Comparison of ENCODE assay signal across 21 cellular contexts in the genomic region with DNA sequence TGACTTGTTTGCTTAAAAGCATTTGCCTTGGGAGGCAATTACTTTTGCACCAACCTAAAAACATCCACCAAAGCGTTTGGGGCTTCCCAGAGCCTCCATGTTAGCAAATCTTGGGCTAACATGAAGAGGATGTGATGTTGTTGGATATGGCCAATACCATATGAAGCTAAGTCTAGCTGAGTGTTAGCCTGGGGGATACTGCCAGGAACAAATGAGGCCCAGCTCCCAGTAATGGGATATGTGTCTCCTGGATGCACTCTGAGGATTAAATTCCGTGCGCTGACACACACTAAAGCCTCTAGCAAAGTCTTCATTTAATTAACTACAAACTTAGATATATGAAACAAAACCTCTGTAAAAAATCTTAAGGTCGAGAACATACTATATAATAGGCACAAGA. TPM values are rescaled to one million over a fixed set of nuclear protein-coding genes. Genes with fewer than 3 reads are reported as not detected.
DNase-seq lines count a peak whose midpoint lies in the region; ATAC-seq lines count a peak whose summit lies in the region.
"Had no signal": no experiment of that assay in that cellular context is flagged by ENCODE, and none has a peak within 500 bp of the region (broad histone marks: within the 10 kb centered on the region; RNA-seq: fewer than 3 reads in every experiment).

No MANE protein-coding gene starts in this region.

- H3K9me3 Mint-ChIP-seq in activated naive CD4-positive, alpha-beta T cell treated with anti-CD3 and anti-CD28 coated beads, Interleukin-2, amount 50 U/mL, for 72 hours, result peaks cover 0 to 3% of the 10 kb centered on the region in 2 donors
- no peaks in the 10 kb centered on the region for H3K9me3 Mint-ChIP-seq in activated T-helper 2 cell treated with anti-CD3 and anti-CD28 coated beads, Interferon-gamma antibody, Interleukin-2, Interleukin-4, amounts not matched to agents 10 μg/mL and 5 μg/mL and 100 μg/mL, durations not matched to agents 14 hours and 24 hours and 36 hours
- H3K9me3 Mint-ChIP-seq: effector memory CD8-positive, alpha-beta T cell; neural crest cell; type B pancreatic cell had no signal

- H3K27ac Mint-ChIP-seq in activated naive CD4-positive, alpha-beta T cell treated with anti-CD3 and anti-CD28 coated beads, Interleukin-2, amount 50 U/mL, for 72 hours, result peak overlapping the region; percentile 57 to 95
- peak overlapping the region; percentile 92 for H3K27ac Mint-ChIP-seq in activated T-helper 2 cell treated with anti-CD3 and anti-CD28 coated beads, Interferon-gamma antibody, Interleukin-2, Interleukin-4, amounts not matched to agents 10 μg/mL and 5 μg/mL and 100 μg/mL, durations not matched to agents 14 hours and 24 hours and 36 hours
- H3K27ac Mint-ChIP-seq: type B pancreatic cell had no signal

- no peaks in the 10 kb centered on the region for H3K27me3 Mint-ChIP-seq in activated T-helper 2 cell treated with anti-CD3 and anti-CD28 coated beads, Interferon-gamma antibody, Interleukin-2, Interleukin-4, amounts not matched to agents 10 μg/mL and 5 μg/mL and 100 μg/mL, durations not matched to agents 14 hours and 24 hours and 36 hours (ENCODE audit: low read depth)
- H3K27me3 Mint-ChIP-seq: effector memory CD8-positive, alpha-beta T cell had no signal

- no peak overlapping the region for H3K4me3 Mint-ChIP-seq in activated T-helper 2 cell treated with anti-CD3 and anti-CD28 coated beads, Interferon-gamma antibody, Interleukin-2, Interleukin-4, amounts not matched to agents 10 μg/mL and 5 μg/mL and 100 μg/mL, durations not matched to agents 14 hours and 24 hours and 36 hours (ENCODE audit: low read depth)
- H3K4me3 Mint-ChIP-seq: neural crest cell, type B pancreatic cell had no signal

- no peak for DNase-seq in activated naive CD4-positive, alpha-beta T cell treated with anti-CD3 and anti-CD28 coated beads, Interleukin-2, amount 50 U/mL, for 72 hours (ENCODE audit: low spot score in 2 of 2)
- no peak for DNase-seq in activated naive CD4-positive, alpha-beta T cell treated with Interleukin-2 at 50 U/mL for 16 hours
- DNase-seq in NCI-H82 (lab: John Stamatoyannopoulos, UW) (peak; percentile 86), NCI-H2029 (lab: John Stamatoyannopoulos, UW) (no peak), NCI-H2227 (lab: John Stamatoyannopoulos, UW; ENCODE audit: unreplicated experiment) (no peak)
- no peak for DNase-seq in activated T-helper 2 cell treated with anti-CD3 and anti-CD28 coated beads, Interferon-gamma antibody, Interleukin-2, Interleukin-4, amounts not matched to agents 10 μg/mL and 5 μg/mL and 100 μg/mL, durations not matched to agents 14 hours and 24 hours and 36 hours (ENCODE audit: low spot score)
- DNase-seq: activated CD8-positive, alpha-beta memory T cell treated with anti-CD3 and anti-CD28 coated beads, Interleukin-2, amount 50 U/mL, for 4 hours; caudate nucleus; cortex of kidney; heart left ventricle; lower lobe of right lung; NCI-H1048; pancreas; Peyer's patch; stimulated activated CD4-positive, alpha-beta T cell treated with anti-CD3 and anti-CD28 coated beads, Interleukin-1b, Interleukin-23, amount 100 ng/mL, for 48 hours; stimulated activated CD8-positive, alpha-beta memory T cell treated with anti-CD3 and anti-CD28 coated beads, Interleukin-4, amount 100 ng/mL, for 48 hours had no signal

- no peak for ATAC-seq in activated naive CD4-positive, alpha-beta T cell treated with anti-CD3 and anti-CD28 coated beads, Interleukin-2, amount 50 U/mL, for 72 hours
- ATAC-seq in HG02588 (IDR thresholded peaks at IDR 0.05; ENCODE audit: unreplicated experiment), result no peak
- ATAC-seq: heart left ventricle had no signal

- peaks cover 87% of the 10 kb centered on the region for H3K4me1 Mint-ChIP-seq in activated T-helper 2 cell treated with anti-CD3 and anti-CD28 coated beads, Interferon-gamma antibody, Interleukin-2, Interleukin-4, amounts not matched to agents 10 μg/mL and 5 μg/mL and 100 μg/mL, durations not matched to agents 14 hours and 24 hours and 36 hours (ENCODE audit: low read depth)
- H3K4me1 Mint-ChIP-seq: neural crest cell had no signal

- intact Hi-C loops in activated T-helper 2 cell treated with anti-CD3 and anti-CD28 coated beads, Interferon-gamma antibody, Interleukin-2, Interleukin-4, amounts not matched to agents 10 μg/mL and 5 μg/mL and 100 μg/mL, durations not matched to agents 14 hours and 24 hours and 36 hours (cut with micrococcal nuclease), result loop anchor here (1.0 to 5.0 kb wide), 10 partner anchors 38 to 803 kb away; no protein-coding TSS in a partner anchor

- peaks cover 5 to 8% of the 10 kb centered on the region in 2 donors for H3K36me3 Mint-ChIP-seq in activated naive CD4-positive, alpha-beta T cell treated with anti-CD3 and anti-CD28 coated beads, Interleukin-2, amount 50 U/mL, for 72 hours
- no peaks in the 10 kb centered on the region for H3K36me3 Mint-ChIP-seq in activated T-helper 2 cell treated with anti-CD3 and anti-CD28 coated beads, Interferon-gamma antibody, Interleukin-2, Interleukin-4, amounts not matched to agents 10 μg/mL and 5 μg/mL and 100 μg/mL, durations not matched to agents 14 hours and 24 hours and 36 hours (ENCODE audit: low read depth)
- H3K36me3 Mint-ChIP-seq: CD14-positive monocyte, type B pancreatic cell had no signal

RNA-seq across cellular contexts. Expression of a gene that starts 35.3 kb away (rescaled TPM):
- 100 to 1,000 TPM; 147 to 234 TPM for total RNA-seq in activated naive CD4-positive, alpha-beta T cell treated with anti-CD3 and anti-CD28 coated beads, Interleukin-2, amount 50 U/mL, for 72 hours
- total RNA-seq in activated T-helper 2 cell treated with anti-CD3 and anti-CD28 coated beads, Interferon-gamma antibody, Interleukin-2, Interleukin-4, amounts not matched to agents 10 μg/mL and 5 μg/mL and 100 μg/mL, durations not matched to agents 14 hours and 24 hours and 36 hours, result 99.2 and 102 TPM in 2 replicates
